Comparison of ENCODE assay signal across 10 cellular contexts in the genomic region with DNA sequence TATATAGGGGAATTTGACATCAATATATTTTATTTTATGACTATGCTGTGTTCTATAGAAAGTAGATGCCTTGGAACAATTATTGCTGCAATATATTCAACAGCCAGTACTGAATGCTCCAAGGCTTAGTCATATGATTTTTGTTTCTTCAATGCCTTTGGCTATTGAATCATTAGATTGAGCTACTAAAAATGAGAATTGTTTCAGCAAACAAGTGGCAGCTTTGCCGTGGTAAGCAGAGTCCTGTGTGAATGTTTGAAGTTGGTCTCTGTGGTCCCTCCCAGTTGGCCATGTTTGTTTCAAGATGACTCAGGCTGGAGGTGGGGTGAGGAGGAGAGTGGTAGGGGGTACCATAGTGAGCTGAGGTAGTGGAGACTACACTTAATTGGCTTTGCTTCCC.
DNase-seq lines count a peak whose midpoint lies in the region; ATAC-seq and TF ChIP-seq lines count a peak whose summit lies in the region.
"Had no signal": no experiment of that assay in that cellular context is flagged by ENCODE, and none has a peak within 500 bp of the region (broad histone marks: within the 10 kb centered on the region; RNA-seq: fewer than 3 reads in every experiment).

No MANE protein-coding gene starts in this region.

- H3K36me3 Mint-ChIP-seq in chondrocyte (ENCODE audit: low read depth) = peaks cover 9% of the 10 kb centered on the region

- H3K9me3 ChIP-seq in DND-41 (ENCODE audit: insufficient read depth, low read length, severe bottlenecking) = no peaks in the 10 kb centered on the region
- no peaks in the 10 kb centered on the region for H3K9me3 ChIP-seq in Karpas-422 (ENCODE audit: low read length)

- H4K20me1 ChIP-seq in DND-41 (ENCODE audit: insufficient read depth, low read length) (no peaks in the 10 kb centered on the region), Karpas-422 (ENCODE audit: insufficient read depth, low read depth, low read length) (no peaks in the 10 kb centered on the region)

- H3K27me3 ChIP-seq in DND-41 (ENCODE audit: insufficient read depth, low read length, poor library complexity) (no peaks in the 10 kb centered on the region), Karpas-422 (ENCODE audit: low read length) (no peaks in the 10 kb centered on the region)

- no peaks in the 10 kb centered on the region for H3K9me2 ChIP-seq in Karpas-422 (replicated peaks; ENCODE audit: insufficient read depth, low read length)

- DNase-seq in DND-41 (no peak), NCI-H226 (peak; percentile 81), chondrocyte (ENCODE audit: low spot score) (no peak), myocyte (ENCODE audit: low read depth) (peak; percentile 28), Karpas-422 (no peak), GM20000 (ENCODE audit: low spot score) (no peak), NCI-H345 (lab: John Stamatoyannopoulos, UW) (no peak)
- DNase-seq: central memory CD4-positive, alpha-beta T cell; H7 had no signal

- H3K4me2 ChIP-seq in DND-41 (ENCODE audit: insufficient read depth, low read length) (no peak overlapping the region), Karpas-422 (ENCODE audit: low read depth, low read length, poor library complexity, severe bottlenecking) (no peak overlapping the region)

- H3K9ac ChIP-seq in DND-41 (ENCODE audit: low read depth, low read length) (no peak overlapping the region), Karpas-422 (ENCODE audit: low read length) (no peak overlapping the region)

- no peak overlapping the region for H3K4me3 Mint-ChIP-seq in chondrocyte (ENCODE audit: unreplicated experiment)

- peaks cover 21% of the 10 kb centered on the region for H3K4me1 Mint-ChIP-seq in chondrocyte (ENCODE audit: low read depth)

- H3K79me2 ChIP-seq in DND-41 (ENCODE audit: insufficient read depth, low read length) (no peaks in the 10 kb centered on the region), Karpas-422 (ENCODE audit: low read length) (0 out of 2 replicates have a peak, but pooled peaks cover 4% of the 10 kb centered on the region)

- ATAC-seq in DND-41 (ENCODE audit: insufficient read depth, low read depth) (0 out of 3 replicates have a peak, but pooled peaks have one; percentile 39), HG02798 (IDR thresholded peaks at IDR 0.05; ENCODE audit: poor library complexity, unreplicated experiment) (no peak)

- peak overlapping the region; percentile 92 for H3K27ac Mint-ChIP-seq in chondrocyte (ENCODE audit: unreplicated experiment)

- TF ChIP-seq CTCF in DND-41 (IDR thresholded peaks at IDR 0.05; ENCODE audit: borderline replicate concordance, extremely low read depth, low read length, poor library complexity, severe bottlenecking) (no peak), chondrocyte (IDR thresholded peaks at IDR 0.05) (no peak), GM20000 (IDR thresholded peaks at IDR 0.05; ENCODE audit: extremely low read depth, missing control alignments) (no peak)

- no peak overlapping the region for H2AFZ ChIP-seq in DND-41 (ENCODE audit: low read depth, low read length)
- no peak overlapping the region for H2AFZ ChIP-seq in Karpas-422 (ENCODE audit: low read length)

- no peaks in the 10 kb centered on the region for H3K27me3 Mint-ChIP-seq in chondrocyte (ENCODE audit: low read depth)

- H3K4me1 ChIP-seq in DND-41 (ENCODE audit: insufficient read depth, low read length) = no peaks in the 10 kb centered on the region
- no peaks in the 10 kb centered on the region for H3K4me1 ChIP-seq in Karpas-422 (ENCODE audit: low read length)

- H3K27ac ChIP-seq in DND-41 (ENCODE audit: low read length) = no peak overlapping the region
- no peak overlapping the region for H3K27ac ChIP-seq in Karpas-422 (ENCODE audit: low read length)

- H3K9me3 Mint-ChIP-seq in chondrocyte (ENCODE audit: low read depth) = peaks cover 22% of the 10 kb centered on the region

- H3K4me3 ChIP-seq in DND-41 (ENCODE audit: low read depth in 1 of 2, low read length in 2 of 2) (no peak overlapping the region), Karpas-422 (ENCODE audit: low read length) (no peak overlapping the region)

- no peaks in the 10 kb centered on the region for H3K36me3 ChIP-seq in DND-41 (ENCODE audit: insufficient read depth, low read length)
- peaks cover 30% of the 10 kb centered on the region for H3K36me3 ChIP-seq in Karpas-422 (ENCODE audit: insufficient read depth, low read length)

Comparison
In these comparisons a context has a peak if more than half of its experiments do, and no peak if none do; other contexts are left out.
1. DNase-seq: peak in NCI-H226 (single experiment) and myocyte (single experiment); none in DND-41 (single experiment), chondrocyte (single experiment), Karpas-422 (single experiment), GM20000 (single experiment) and NCI-H345 (single experiment).